ENCODE assay signal across 12 cellular contexts in the genomic region with DNA sequence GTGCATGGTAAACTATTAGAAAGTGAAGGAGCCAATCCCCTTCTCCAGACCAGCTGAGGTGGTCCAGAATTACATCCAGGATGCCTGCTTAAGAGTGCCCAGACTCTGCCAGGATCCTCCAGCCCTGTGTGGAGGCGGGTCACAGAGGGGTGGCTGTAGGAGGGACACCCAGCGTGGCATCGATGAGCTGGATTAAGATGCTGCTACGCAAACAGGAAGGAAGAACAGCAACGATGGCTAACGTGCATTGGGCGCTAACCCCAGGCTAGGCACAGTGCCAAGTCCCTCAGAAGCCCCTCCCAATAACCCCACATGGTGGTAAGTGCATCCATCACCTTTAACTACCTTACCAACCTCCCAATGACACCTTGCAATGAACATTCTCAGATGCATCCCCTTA.
DNase-seq lines count a peak whose midpoint lies in the region; ATAC-seq and TF ChIP-seq lines count a peak whose summit lies in the region.
"Had no signal": no experiment of that assay in that cellular context is flagged by ENCODE, and none has a peak within 500 bp of the region (broad histone marks: within the 10 kb centered on the region; RNA-seq: fewer than 3 reads in every experiment).

No MANE protein-coding gene starts in this region.

- ATAC-seq in stimulated activated naive B cell treated with anti-CD40 and anti-IgM and Interleukin-4, amounts not matched to agents 10 μg/mL and 1 μg/mL and 100 μg/mL, for 72 hours (replicated peaks), result no peak

- H3K27me3 Mint-ChIP-seq in stimulated activated naive B cell treated with anti-CD40 and anti-IgM and Interleukin-4, amounts not matched to agents 10 μg/mL and 1 μg/mL and 100 μg/mL, for 72 hours, result no peaks in the 10 kb centered on the region

- H3K36me3 ChIP-seq in effector memory CD4-positive, alpha-beta T cell (ENCODE audit: control insufficient read depth, insufficient read depth, low read length), result no peaks in the 10 kb centered on the region
- H3K36me3 ChIP-seq: thoracic aorta had no signal

- no peak overlapping the region for H3K27ac Mint-ChIP-seq in stimulated activated naive B cell treated with anti-CD40 and anti-IgM and Interleukin-4, amounts not matched to agents 10 μg/mL and 1 μg/mL and 100 μg/mL, for 72 hours

- H3K4me3 ChIP-seq in effector memory CD4-positive, alpha-beta T cell (ENCODE audit: insufficient read depth, low read depth, low read length, poor library complexity, severe bottlenecking), result no peak overlapping the region
- H3K4me3 ChIP-seq: thoracic aorta had no signal

- no peaks in the 10 kb centered on the region for H3K9me3 ChIP-seq in effector memory CD4-positive, alpha-beta T cell (ENCODE audit: control insufficient read depth, low read length)
- H3K9me3 ChIP-seq: thoracic aorta had no signal

- H3K27ac ChIP-seq in effector memory CD4-positive, alpha-beta T cell (ENCODE audit: insufficient read depth, low read length, poor library complexity, severe bottlenecking), result no peak overlapping the region
- H3K27ac ChIP-seq: thoracic aorta had no signal

- TF ChIP-seq CTCF in GM10266 (IDR thresholded peaks at IDR 0.05; ENCODE audit: control insufficient read depth, insufficient read depth, low read depth, missing control alignments), result no peak

- no peaks in the 10 kb centered on the region for H3K4me1 Mint-ChIP-seq in stimulated activated naive B cell treated with anti-CD40 and anti-IgM and Interleukin-4, amounts not matched to agents 10 μg/mL and 1 μg/mL and 100 μg/mL, for 72 hours

- peaks cover 41% of the 10 kb centered on the region for H3K4me1 ChIP-seq in effector memory CD4-positive, alpha-beta T cell (ENCODE audit: control insufficient read depth, insufficient read depth, low read length, poor library complexity, severe bottlenecking)

- H3K36me3 Mint-ChIP-seq in stimulated activated naive B cell treated with anti-CD40 and anti-IgM and Interleukin-4, amounts not matched to agents 10 μg/mL and 1 μg/mL and 100 μg/mL, for 72 hours, result no peaks in the 10 kb centered on the region

- peak; percentile 18 to 35 for DNase-seq in activated CD4-positive, alpha-beta T cell treated with anti-CD3 and anti-CD28 coated beads for 4 hours
- no peak for DNase-seq in activated CD4-positive, alpha-beta T cell treated with anti-CD3 and anti-CD28 coated beads for 48 hours
- peak; percentile 76 for DNase-seq in activated CD8-positive, alpha-beta memory T cell treated with anti-CD3 and anti-CD28 coated beads for 24 hours
- peak; percentile 23 to 25 (median 24) for DNase-seq in effector memory CD4-positive, alpha-beta T cell
- peak; percentile 30 for DNase-seq in stimulated activated naive CD4-positive, alpha-beta T cell treated with Interleukin-2 at 50 U/mL for 16 hours (lab: John Stamatoyannopoulos, UW)
- no peak for DNase-seq in HUDEP-2 (lab: John Stamatoyannopoulos, UW; ENCODE audit: unreplicated experiment in 76 of 76)
- no peak for DNase-seq in GM10266 (ENCODE audit: extremely low spot score)
- DNase-seq in stimulated activated naive B cell treated with anti-CD40 and anti-IgM and Interleukin-4, amounts not matched to agents 10 μg/mL and 1 μg/mL and 100 μg/mL, for 72 hours, result no peak
- DNase-seq: H7; NK-92 treated with Interleukin-12 subunit alpha and Interleukin-12 subunit beta, amount 100 ng/mL, for 24 hours; T1000 had no signal

- no peaks in the 10 kb centered on the region for H3K27me3 ChIP-seq in effector memory CD4-positive, alpha-beta T cell (replicated peaks; ENCODE audit: control insufficient read depth, insufficient read depth, low read length, poor library complexity, severe bottlenecking)

- no peak overlapping the region for H3K4me3 Mint-ChIP-seq in stimulated activated naive B cell treated with anti-CD40 and anti-IgM and Interleukin-4, amounts not matched to agents 10 μg/mL and 1 μg/mL and 100 μg/mL, for 72 hours

- H3K9me3 Mint-ChIP-seq in stimulated activated naive B cell treated with anti-CD40 and anti-IgM and Interleukin-4, amounts not matched to agents 10 μg/mL and 1 μg/mL and 100 μg/mL, for 72 hours, result peaks cover 0 to 4% of the 10 kb centered on the region in 2 donors

Comparison
In these comparisons a context has a peak if more than half of its experiments do, and no peak if none do; other contexts are left out.
1. DNase-seq: peak in activated CD4-positive, alpha-beta T cell treated with anti-CD3 and anti-CD28 coated beads for 4 hours (2 of 2), activated CD8-positive, alpha-beta memory T cell treated with anti-CD3 and anti-CD28 coated beads for 24 hours (single experiment), effector memory CD4-positive, alpha-beta T cell (3 of 3) and stimulated activated naive CD4-positive, alpha-beta T cell treated with Interleukin-2 at 50 U/mL for 16 hours (single experiment); none in activated CD4-positive, alpha-beta T cell treated with anti-CD3 and anti-CD28 coated beads for 48 hours (single experiment), HUDEP-2 (0 of 76), GM10266 (single experiment) and stimulated activated naive B cell treated with anti-CD40 and anti-IgM and Interleukin-4, amounts not matched to agents 10 μg/mL and 1 μg/mL and 100 μg/mL, for 72 hours (single experiment).